ENCODE assay signal across 14 cellular contexts in genomic region chr1:231958448-231958847, GRCh38.
A peak's percentile ranks its signal among the peaks of the same experiment; 100 is the strongest.
DNase-seq lines count a peak whose midpoint lies in the region; FAIRE-seq and TF ChIP-seq lines count a peak whose summit lies in the region.
"Had no signal": no experiment of that assay in that cellular context is flagged by ENCODE, and none has a peak within 500 bp of the region (broad histone marks: within the 10 kb centered on the region; RNA-seq: fewer than 3 reads in every experiment).

No MANE protein-coding gene starts in this region.

- no peak overlapping the region for H3K4ac ChIP-seq in mesenchymal stem cell (ENCODE audit: low read depth in 1 of 2, low read length in 2 of 2)

- H3K4me3 ChIP-seq in bronchial epithelial cell (ENCODE audit: low read depth, low read length) (no peak overlapping the region), mesenchymal stem cell (ENCODE audit: insufficient read depth in 1 of 2, low read depth in 1 of 2, low read length in 2 of 2) (no peak overlapping the region)
- H3K4me3 ChIP-seq: HAP-1 had no signal

- peak; percentile 76 for DNase-seq in AG08395 (ENCODE audit: low spot score)
- DNase-seq in EH (ENCODE audit: low read depth): peak; percentile 71
- no peak for DNase-seq in bronchial epithelial cell (ENCODE audit: low read depth)
- peak; percentile 21 for DNase-seq in mesenchymal stem cell
- DNase-seq in activated T-cell treated with anti-CD3 and anti-CD28 coated beads, Interleukin-2, amount 50 U/mL, for 48 hours: no peak
- DNase-seq in stimulated activated CD4-positive, alpha-beta T cell treated with anti-CD3 and anti-CD28 coated beads, Interleukin-4, amount 100 ng/mL, for 24 hours: no peak
- no peak for DNase-seq in NCI-H2227 treated with DMSO at 0.1 percent for 48 hours (lab: John Stamatoyannopoulos, UW)
- DNase-seq: CD4-positive, CD25-positive, alpha-beta regulatory T cell; KG1; NCI-H1417 treated with DMSO at 0.1 percent for 48 hours; NCI-H2029 treated with DMSO at 0.1 percent for 48 hours; NCI-H524 had no signal

- no peak overlapping the region for H3K18ac ChIP-seq in mesenchymal stem cell (ENCODE audit: low read depth in 1 of 2, low read length in 2 of 2)

- no peaks in the 10 kb centered on the region for H3K4me1 ChIP-seq in mesenchymal stem cell (ENCODE audit: control insufficient read depth, insufficient read depth, low read depth, low read length)
- H3K4me1 ChIP-seq: HAP-1 had no signal

- no peak overlapping the region for H4K91ac ChIP-seq in mesenchymal stem cell (ENCODE audit: low read length)

- H3K27me3 ChIP-seq in bronchial epithelial cell (ENCODE audit: control insufficient read depth, insufficient read depth, low read length) (no peaks in the 10 kb centered on the region), mesenchymal stem cell (ENCODE audit: control insufficient read depth in 1 of 2, insufficient read depth in 1 of 2, low read length in 2 of 2) (no peaks in the 10 kb centered on the region)

- no peak for TF ChIP-seq CTCF in bronchial epithelial cell (IDR thresholded peaks at IDR 0.05; ENCODE audit: insufficient read depth, low read length, severe bottlenecking)

- WGBS in mesenchymal stem cell: 95% methylated on average over 3 of the region's 4 CpGs

- no peak overlapping the region for H3K4me2 ChIP-seq in mesenchymal stem cell (ENCODE audit: low read length, poor library complexity, severe bottlenecking)

- H3K36me3 ChIP-seq in bronchial epithelial cell (ENCODE audit: control insufficient read depth, insufficient read depth, low read length) (no peaks in the 10 kb centered on the region), mesenchymal stem cell (ENCODE audit: control insufficient read depth in 1 of 2, insufficient read depth in 2 of 2, low read depth in 1 of 2, low read length in 2 of 2) (peaks cover 0 to 19% of the 10 kb centered on the region in 2 experiments)
- H3K36me3 ChIP-seq: HAP-1 had no signal

- H2BK120ac ChIP-seq in mesenchymal stem cell (ENCODE audit: low read depth, low read length): no peak overlapping the region

- peaks cover 6% of the 10 kb centered on the region for H3K9me3 ChIP-seq in mesenchymal stem cell (ENCODE audit: control insufficient read depth, low read length)
- H3K9me3 ChIP-seq: HAP-1 had no signal

- H2BK12ac ChIP-seq in mesenchymal stem cell (ENCODE audit: low read length in 2 of 2): no peak overlapping the region

- no peak overlapping the region for H3K23ac ChIP-seq in mesenchymal stem cell (ENCODE audit: low read length in 2 of 2)

- H2AK5ac ChIP-seq in mesenchymal stem cell (ENCODE audit: low read length, severe bottlenecking): no peak overlapping the region

- H3K9ac ChIP-seq in mesenchymal stem cell (ENCODE audit: low read length): peak overlapping the region; percentile 23

- H3K79me1 ChIP-seq in mesenchymal stem cell (replicated peaks; ENCODE audit: low read length, poor library complexity, severe bottlenecking): peaks cover 3% of the 10 kb centered on the region

- no peak overlapping the region for H3K27ac ChIP-seq in mesenchymal stem cell (ENCODE audit: low read length, poor library complexity, severe bottlenecking)

- no peak overlapping the region for H2BK5ac ChIP-seq in mesenchymal stem cell (ENCODE audit: low read depth, low read length, poor library complexity, severe bottlenecking)

- H2AFZ ChIP-seq in mesenchymal stem cell (ENCODE audit: low read depth, low read length): no peak overlapping the region

- no peak overlapping the region for H4K8ac ChIP-seq in mesenchymal stem cell (ENCODE audit: low read length)

- no peak overlapping the region for H3K14ac ChIP-seq in mesenchymal stem cell (ENCODE audit: low read length in 2 of 2)

- FAIRE-seq in bronchial epithelial cell (lab: Jason Lieb, UNC): peak; percentile 64
- FAIRE-seq: A204.1 had no signal

- no peak overlapping the region for H2BK15ac ChIP-seq in mesenchymal stem cell (ENCODE audit: low read depth, poor library complexity, severe bottlenecking)

Comparison
In these comparisons a context has a peak if more than half of its experiments do, and no peak if none do; other contexts are left out.
1. DNase-seq: peak in AG08395 (single experiment), EH (single experiment) and mesenchymal stem cell (single experiment); none in bronchial epithelial cell (single experiment), activated T-cell treated with anti-CD3 and anti-CD28 coated beads, Interleukin-2, amount 50 U/mL, for 48 hours (0 of 2), stimulated activated CD4-positive, alpha-beta T cell treated with anti-CD3 and anti-CD28 coated beads, Interleukin-4, amount 100 ng/mL, for 24 hours (single experiment) and NCI-H2227 treated with DMSO at 0.1 percent for 48 hours (single experiment).